ENCODE assay signal across 8 cellular contexts in genomic region chr1:181062800-181063428, GRCh38. TPM values are rescaled to one million over a fixed set of nuclear protein-coding genes. Genes with fewer than 3 reads are reported as not detected.
DNase-seq lines count a peak whose midpoint lies in the region; ATAC-seq and TF ChIP-seq lines count a peak whose summit lies in the region.

No MANE protein-coding gene starts in this region.

- TF ChIP-seq CTCF in fibroblast of lung (conservative IDR thresholded peaks at IDR 0.05 in 1 of 2, IDR thresholded peaks at IDR 0.05 in 1 of 2; ENCODE audit: low read depth in 1 of 2, low read length in 2 of 2): no peak
- no peak for TF ChIP-seq CTCF in upper lobe of right lung (IDR thresholded peaks at IDR 0.05)

- H3K9me3 ChIP-seq in fibroblast of lung (ENCODE audit: control insufficient read depth, insufficient read depth, low read depth, low read length) (no peaks in the 10 kb centered on the region), upper lobe of right lung (no peaks in the 10 kb centered on the region)

- H3K4me1 ChIP-seq in fibroblast of lung (ENCODE audit: control insufficient read depth, extremely low read depth, insufficient read depth, low read length) (peaks cover 2% of the 10 kb centered on the region), upper lobe of right lung (peaks cover 24% of the 10 kb centered on the region)

- H3K27me3 ChIP-seq in fibroblast of lung (ENCODE audit: control insufficient read depth, insufficient read depth, low read length) (no peaks in the 10 kb centered on the region), upper lobe of right lung (no peaks in the 10 kb centered on the region)

- no peaks in the 10 kb centered on the region for H3K79me2 ChIP-seq in fibroblast of lung (ENCODE audit: control insufficient read depth, insufficient read depth, low read length)

- H3K36me3 ChIP-seq in fibroblast of lung (ENCODE audit: control insufficient read depth, insufficient read depth, low read length) (no peaks in the 10 kb centered on the region), upper lobe of right lung (no peaks in the 10 kb centered on the region)

- H4K20me1 ChIP-seq in fibroblast of lung (ENCODE audit: control insufficient read depth, extremely low read depth, insufficient read depth, low read length): no peaks in the 10 kb centered on the region

- no peak overlapping the region for H3K9ac ChIP-seq in fibroblast of lung (ENCODE audit: insufficient read depth, low read length)

- H3K4me3 ChIP-seq in fibroblast of lung (replicated peaks in 1 of 4; ENCODE audit: control extremely low read depth in 1 of 4, insufficient read depth in 1 of 4, low read depth in 3 of 4, low read length in 4 of 4): peak overlapping the region in 1 of 4 experiments; percentile 28
- no peak overlapping the region for H3K4me3 ChIP-seq in upper lobe of right lung

- ATAC-seq in HG02840 (IDR thresholded peaks at IDR 0.05; ENCODE audit: low FRiP score, unreplicated experiment) (peak; percentile 57), upper lobe of right lung (peak; percentile 68), left lobe of liver (no peak)

- peak; percentile 17 for DNase-seq in stimulated activated CD4-positive, alpha-beta T cell treated with anti-CD3 and anti-CD28 coated beads, Interleukin-15, amount 100 ng/mL, for 24 hours
- DNase-seq in stimulated activated CD4-positive, alpha-beta T cell treated with anti-CD3 and anti-CD28 coated beads, Interleukin-12 subunit alpha, Interleukin-12 subunit beta, amount 100 ng/mL, for 4 hours: no peak
- peak; percentile 75 for DNase-seq in NOMO-1 treated with DMSO at 0.1 percent for 48 hours (lab: John Stamatoyannopoulos, UW; ENCODE audit: unreplicated experiment)
- peak in 1 of 2 donors; percentile 67 for DNase-seq in fibroblast of lung (ENCODE audit: low read depth in 2 of 2)
- no peak for DNase-seq in upper lobe of right lung
- DNase-seq in cortex of kidney (lab: John Stamatoyannopoulos, UW): no peak
- no peak for DNase-seq in left lobe of liver (ENCODE audit: low spot score)

- intact Hi-C loops in upper lobe of right lung (cut with DNase I): no loop called here

- peak overlapping the region; percentile 37 for H2AFZ ChIP-seq in fibroblast of lung (ENCODE audit: low read length)

- H3K27ac ChIP-seq in fibroblast of lung (ENCODE audit: insufficient read depth, low read length): peak overlapping the region; percentile 36
- peak overlapping the region; percentile 70 for H3K27ac ChIP-seq in upper lobe of right lung

- H3K4me2 ChIP-seq in fibroblast of lung (ENCODE audit: extremely low read depth, insufficient read depth, low read length): peak overlapping the region; percentile 28

RNA-seq across cellular contexts. Expression of gene IER5, which starts 25.6 kb away (rescaled TPM):
- total RNA-seq in fibroblast of lung (31.1 and 42.8 TPM in 2 replicates), upper lobe of right lung (32.0 TPM), left lobe of liver (3.0 TPM)
- polyA plus RNA-seq in fibroblast of lung: 19.1 and 24.2 TPM in 2 replicates
- 26.0 and 33.9 TPM in 2 replicates for polyA plus RNA-seq in fibroblast of lung (2012)
- polyA minus RNA-seq in fibroblast of lung (ENCODE audit: low replicate concordance): 8.7 and 13.4 TPM in 2 replicates

RNA-seq across cellular contexts. Expression of gene MR1, which starts 29.1 kb away (rescaled TPM):
- total RNA-seq in fibroblast of lung: 14.9 and 42.1 TPM in 2 replicates
- polyA plus RNA-seq in fibroblast of lung: 35.3 and 41.6 TPM in 2 replicates
- polyA plus RNA-seq in fibroblast of lung (2012): 23.4 and 27.6 TPM in 2 replicates
- polyA minus RNA-seq in fibroblast of lung (ENCODE audit: low replicate concordance): 15.7 and 24.7 TPM in 2 replicates
- total RNA-seq in upper lobe of right lung: 45.0 TPM
- total RNA-seq in left lobe of liver: 6.7 TPM

RNA-seq across cellular contexts. Expression of gene STX6, which starts 40.2 kb away (rescaled TPM):
- 31.3 and 37.2 TPM in 2 replicates for total RNA-seq in fibroblast of lung
- polyA plus RNA-seq in fibroblast of lung: 19.6 and 20.4 TPM in 2 replicates
- polyA plus RNA-seq in fibroblast of lung (2012): 17.8 and 18.6 TPM in 2 replicates
- polyA minus RNA-seq in fibroblast of lung (ENCODE audit: low replicate concordance): 21.8 and 25.1 TPM in 2 replicates
- 32.6 TPM for total RNA-seq in upper lobe of right lung
- 3.0 TPM for total RNA-seq in left lobe of liver

Comparison
In these comparisons a context has a peak if more than half of its experiments do, and no peak if none do; other contexts are left out.
1. DNase-seq: peak in stimulated activated CD4-positive, alpha-beta T cell treated with anti-CD3 and anti-CD28 coated beads, Interleukin-15, amount 100 ng/mL, for 24 hours (single experiment) and NOMO-1 treated with DMSO at 0.1 percent for 48 hours (single experiment); none in stimulated activated CD4-positive, alpha-beta T cell treated with anti-CD3 and anti-CD28 coated beads, Interleukin-12 subunit alpha, Interleukin-12 subunit beta, amount 100 ng/mL, for 4 hours (single experiment), upper lobe of right lung (single experiment), cortex of kidney (single experiment) and left lobe of liver (single experiment).